ENCODE assay signal across 8 cellular contexts in genomic region chr10:110497438-110498086, GRCh38.
DNase-seq lines count a peak whose midpoint lies in the region; ATAC-seq lines count a peak whose summit lies in the region.

Gene DUSP5, plus strand, starts transcription at chr10:110497907. Its CDS starts 215 bp downstream, at chr10:110498122.

- peak; percentile 95 for DNase-seq in AG08395 (ENCODE audit: low spot score)
- DNase-seq in NCI-H345 treated with DMSO at 0.1 percent for 48 hours (lab: John Stamatoyannopoulos, UW; ENCODE audit: unreplicated experiment), result peak; percentile 52
- peak; percentile 92 for DNase-seq in activated CD4-positive, CD25-positive, alpha-beta regulatory T cell treated with anti-CD3 and anti-CD28 coated beads, Interleukin-2, amount 50 U/mL, for 16 hours (ENCODE audit: low read depth, low spot score)
- DNase-seq in central memory CD4-positive, alpha-beta T cell, result peak; percentile 96
- DNase-seq in iris pigment epithelial cell (ENCODE audit: low read depth), result peak; percentile 93
- DNase-seq in stimulated activated CD4-positive, alpha-beta T cell treated with anti-CD3 and anti-CD28 coated beads, Interleukin-12 subunit alpha, Interleukin-12 subunit beta, amount 100 ng/mL, for 24 hours (ENCODE audit: low read depth in 2 of 2), result peak; percentile 88 to 92

- ATAC-seq in GM18867 (IDR thresholded peaks at IDR 0.05; ENCODE audit: unreplicated experiment), result peak; percentile 59
- peak; percentile 59 for ATAC-seq in HG03095 (IDR thresholded peaks at IDR 0.05; ENCODE audit: unreplicated experiment)

Comparison
In these comparisons a context has a peak if more than half of its experiments do, and no peak if none do; other contexts are left out.
1. Peak in every context shown above with its lines: DNase-seq and ATAC-seq.